32 cellular contexts compared by ENCODE assay signal in genomic region chrX:102697506-102697905, GRCh38. TPM values are rescaled to one million over a fixed set of nuclear protein-coding genes. Genes with fewer than 3 reads are reported as not detected.
DNase-seq lines count a peak whose midpoint lies in the region; FAIRE-seq and TF ChIP-seq lines count a peak whose summit lies in the region.
"Had no signal": no experiment of that assay in that cellular context is flagged by ENCODE, and none has a peak within 500 bp of the region (broad histone marks: within the 10 kb centered on the region; RNA-seq: fewer than 3 reads in every experiment).

No MANE protein-coding gene starts in this region.

- no peak for TF ChIP-seq POLR2A in H54 (IDR thresholded peaks at IDR 0.05; ENCODE audit: low read depth, low read length)

- no peaks in the 10 kb centered on the region for H3K27me3 Mint-ChIP-seq in chondrocyte (ENCODE audit: low read depth)
- no peaks in the 10 kb centered on the region for H3K27me3 Mint-ChIP-seq in T-helper 2 cell treated with Interferon-gamma antibody and Interleukin-4, amounts not matched to agents 5 μg/mL and 100 μg/mL, for 36 hours (ENCODE audit: low read depth)
- H3K27me3 Mint-ChIP-seq: activated CD4-positive, alpha-beta T cell treated with anti-CD3 and anti-CD28 coated beads for 36 hours; activated naive CD8-positive, alpha-beta T cell treated with anti-CD3 and anti-CD28 coated beads, Interleukin-2, amount 50 U/mL, for 24 hours; dendritic cell treated with granulocyte-macrophage colony-stimulating factor and Interleukin-4, amounts not matched to agents 40 ng/mL and 50 ng/mL, for 4 days; stimulated activated memory B cell treated with anti-CD40 and anti-IgM and Interleukin-4, amounts not matched to agents 10 μg/mL and 1 μg/mL and 100 μg/mL, for 72 hours had no signal

- TF ChIP-seq CTCF in AG10803 (conservative IDR thresholded peaks at IDR 0.05; ENCODE audit: low read length) (no peak; the same call in 1 of the 2 replicates), chondrocyte (IDR thresholded peaks at IDR 0.05) (peak; percentile 32)

- no peak overlapping the region for H3K4me3 ChIP-seq in AG10803 (ENCODE audit: low read length)
- H3K4me3 ChIP-seq: breast epithelium, hepatocyte, left ventricle myocardium inferior, ovary, Peyer's patch had no signal

- no peak overlapping the region for H3K27ac Mint-ChIP-seq in chondrocyte (ENCODE audit: unreplicated experiment)
- no peak overlapping the region for H3K27ac Mint-ChIP-seq in T-helper 2 cell treated with Interferon-gamma antibody and Interleukin-4, amounts not matched to agents 5 μg/mL and 100 μg/mL, for 36 hours
- H3K27ac Mint-ChIP-seq: activated CD4-positive, alpha-beta T cell treated with anti-CD3 and anti-CD28 coated beads for 36 hours; activated naive CD8-positive, alpha-beta T cell treated with anti-CD3 and anti-CD28 coated beads, Interleukin-2, amount 50 U/mL, for 24 hours; dendritic cell treated with granulocyte-macrophage colony-stimulating factor and Interleukin-4, amounts not matched to agents 40 ng/mL and 50 ng/mL, for 4 days; stimulated activated memory B cell treated with anti-CD40 and anti-IgM and Interleukin-4, amounts not matched to agents 10 μg/mL and 1 μg/mL and 100 μg/mL, for 72 hours; T-cell had no signal

- peaks cover 20% of the 10 kb centered on the region for H3K9me3 Mint-ChIP-seq in chondrocyte (ENCODE audit: low read depth)
- H3K9me3 Mint-ChIP-seq in T-helper 2 cell treated with Interferon-gamma antibody and Interleukin-4, amounts not matched to agents 5 μg/mL and 100 μg/mL, for 36 hours = no peaks in the 10 kb centered on the region
- H3K9me3 Mint-ChIP-seq: activated naive CD8-positive, alpha-beta T cell treated with anti-CD3 and anti-CD28 coated beads, Interleukin-2, amount 50 U/mL, for 24 hours; dendritic cell treated with granulocyte-macrophage colony-stimulating factor and Interleukin-4, amounts not matched to agents 40 ng/mL and 50 ng/mL, for 4 days had no signal

- FAIRE-seq in H54 (lab: Jason Lieb, UNC) = no peak
- FAIRE-seq: frontal cortex, GM12891, H1, HepG2, TTC549 had no signal

- peak; percentile 61 for DNase-seq in AG10803 (ENCODE audit: low read depth)
- peak; percentile 40 for DNase-seq in LHCN-M2 (ENCODE audit: low read depth)
- no peak for DNase-seq in chondrocyte (ENCODE audit: low spot score)
- DNase-seq in fibroblast of the conjunctiva (ENCODE audit: low read depth) = peak; percentile 43
- DNase-seq in activated CD4-positive, CD25-positive, alpha-beta regulatory T cell treated with anti-CD3 and anti-CD28 coated beads, Interleukin-2, amount 50 U/mL, for 72 hours = no peak
- DNase-seq in HUDEP-2 (lab: John Stamatoyannopoulos, UW; ENCODE audit: unreplicated experiment in 76 of 76) = no peak
- no peak for DNase-seq in H54 (ENCODE audit: insufficient read length, low spot score)
- no peak for DNase-seq in T-helper 2 cell treated with Interferon-gamma antibody and Interleukin-4, amounts not matched to agents 5 μg/mL and 100 μg/mL, for 36 hours (ENCODE audit: low spot score)
- DNase-seq: activated CD4-positive, alpha-beta T cell treated with anti-CD3 and anti-CD28 coated beads for 36 hours; activated CD8-positive, alpha-beta memory T cell treated with anti-CD3 and anti-CD28 coated beads for 24 hours; activated gamma-delta T cell; activated naive CD8-positive, alpha-beta T cell treated with anti-CD3 and anti-CD28 coated beads, Interleukin-2, amount 50 U/mL, for 24 hours; activated T-cell treated with anti-CD3 and anti-CD28 coated beads, Interleukin-2, amount 50 U/mL, for 1 hour; BE2C; DND-41; left ventricle myocardium inferior; NCI-H1092 treated with DMSO at 0.1 percent for 48 hours; NCI-H2029 treated with DMSO at 0.1 percent for 48 hours; ovary; Peyer's patch; stimulated activated CD4-positive, alpha-beta T cell treated with anti-CD3 and anti-CD28 coated beads, Interleukin-2, amount 100 ng/mL, for 48 hours; T-cell had no signal

- H3K4me1 Mint-ChIP-seq in chondrocyte (ENCODE audit: low read depth) = peaks cover 8% of the 10 kb centered on the region
- no peaks in the 10 kb centered on the region for H3K4me1 Mint-ChIP-seq in T-helper 2 cell treated with Interferon-gamma antibody and Interleukin-4, amounts not matched to agents 5 μg/mL and 100 μg/mL, for 36 hours (ENCODE audit: low read depth)
- H3K4me1 Mint-ChIP-seq: activated CD4-positive, alpha-beta T cell treated with anti-CD3 and anti-CD28 coated beads for 36 hours; activated naive CD8-positive, alpha-beta T cell treated with anti-CD3 and anti-CD28 coated beads, Interleukin-2, amount 50 U/mL, for 24 hours; stimulated activated memory B cell treated with anti-CD40 and anti-IgM and Interleukin-4, amounts not matched to agents 10 μg/mL and 1 μg/mL and 100 μg/mL, for 72 hours; T-cell had no signal

- no peak overlapping the region for H3K4me3 Mint-ChIP-seq in chondrocyte (ENCODE audit: unreplicated experiment)
- no peak overlapping the region for H3K4me3 Mint-ChIP-seq in T-helper 2 cell treated with Interferon-gamma antibody and Interleukin-4, amounts not matched to agents 5 μg/mL and 100 μg/mL, for 36 hours
- H3K4me3 Mint-ChIP-seq: activated CD4-positive, alpha-beta T cell treated with anti-CD3 and anti-CD28 coated beads for 36 hours; activated naive CD8-positive, alpha-beta T cell treated with anti-CD3 and anti-CD28 coated beads, Interleukin-2, amount 50 U/mL, for 24 hours; dendritic cell treated with granulocyte-macrophage colony-stimulating factor and Interleukin-4, amounts not matched to agents 40 ng/mL and 50 ng/mL, for 4 days; nephron; stimulated activated memory B cell treated with anti-CD40 and anti-IgM and Interleukin-4, amounts not matched to agents 10 μg/mL and 1 μg/mL and 100 μg/mL, for 72 hours; T-cell had no signal

- peaks cover 2% of the 10 kb centered on the region for H3K36me3 Mint-ChIP-seq in chondrocyte (ENCODE audit: low read depth)
- no peaks in the 10 kb centered on the region for H3K36me3 Mint-ChIP-seq in T-helper 2 cell treated with Interferon-gamma antibody and Interleukin-4, amounts not matched to agents 5 μg/mL and 100 μg/mL, for 36 hours (ENCODE audit: low read depth)

RNA-seq across cellular contexts. Expression of gene GPRASP2, which starts 14.7 kb away (rescaled TPM):
- total RNA-seq in LHCN-M2 (2014; rRNA removed) = 12.6 and 13.0 TPM in 2 replicates
- polyA plus RNA-seq in LHCN-M2 (2012) = 6.3 TPM
- 10.7 to 11.5 TPM (median 11.0 TPM) in 3 replicates for total RNA-seq in chondrocyte

RNA-seq across cellular contexts. Expression of gene GPRASP3, which starts 23.0 kb away (rescaled TPM):
- total RNA-seq in LHCN-M2 (2014; rRNA removed) (1.7 and 4.5 TPM in 2 replicates), chondrocyte (2.5 to 3.8 TPM (median 3.2 TPM) in 3 replicates)
- 1.9 TPM for polyA plus RNA-seq in LHCN-M2 (2012)

RNA-seq across cellular contexts. Expression of gene GPRASP1, which starts 46.2 kb away (rescaled TPM):
- 1.5 and 2.0 TPM in 2 replicates for total RNA-seq in LHCN-M2 (2014; rRNA removed)
- polyA plus RNA-seq in LHCN-M2 (2012) = 1.1 TPM
- total RNA-seq in chondrocyte = 2.1 to 3.6 TPM (median 2.2 TPM) in 3 replicates

Comparison
In these comparisons a context has a peak if more than half of its experiments do, and no peak if none do; other contexts are left out.
1. DNase-seq: peak in AG10803 (single experiment), LHCN-M2 (single experiment) and fibroblast of the conjunctiva (single experiment); none in chondrocyte (single experiment), activated CD4-positive, CD25-positive, alpha-beta regulatory T cell treated with anti-CD3 and anti-CD28 coated beads, Interleukin-2, amount 50 U/mL, for 72 hours (single experiment), HUDEP-2 (0 of 76), H54 (single experiment) and T-helper 2 cell treated with Interferon-gamma antibody and Interleukin-4, amounts not matched to agents 5 μg/mL and 100 μg/mL, for 36 hours (single experiment).